Comparison of ENCODE assay signal across 8 cellular contexts in genomic region chr4:6783111-6783981, GRCh38. TPM values are rescaled to one million over a fixed set of nuclear protein-coding genes. Genes with fewer than 3 reads are reported as not detected.
A peak's percentile ranks its signal among the peaks of the same experiment; 100 is the strongest.
DNase-seq lines count a peak whose midpoint lies in the region; ATAC-seq and TF ChIP-seq lines count a peak whose summit lies in the region.

No MANE protein-coding gene starts in this region.

- H3K27ac Mint-ChIP-seq in CD8-positive, alpha-beta T cell: peak overlapping the region; percentile 84
- H3K27ac Mint-ChIP-seq in memory B cell: peak overlapping the region; percentile 89

- H3K4me1 ChIP-seq in CD8-positive, alpha-beta T cell (ENCODE audit: insufficient read depth, low read length): peaks cover 63% of the 10 kb centered on the region

- H3K9me3 ChIP-seq in CD8-positive, alpha-beta T cell (ENCODE audit: low read length): no peaks in the 10 kb centered on the region

- no peaks in the 10 kb centered on the region for H3K27me3 Mint-ChIP-seq in CD8-positive, alpha-beta T cell (ENCODE audit: low read depth)
- no peaks in the 10 kb centered on the region for H3K27me3 Mint-ChIP-seq in memory B cell

- peaks cover 70% of the 10 kb centered on the region for H3K4me1 Mint-ChIP-seq in CD8-positive, alpha-beta T cell (ENCODE audit: low read depth)
- H3K4me1 Mint-ChIP-seq in memory B cell: peaks cover 18% of the 10 kb centered on the region

- peak overlapping the region; percentile 93 for H3K4me3 ChIP-seq in CD8-positive, alpha-beta T cell (ENCODE audit: low read depth, low read length)

- intact Hi-C loops in CD8-positive, alpha-beta T cell (cut with DNase I, micrococcal nuclease): loop anchor here (1.0 to 10.0 kb wide), 14 partner anchors 63 to 1374 kb away; partner anchors contain the start of genes GRPEL1 (in 2 of the 2), TADA2B (in 2 of the 2), ABLIM2 (in 1 of the 2) and AFAP1 (in 1 of the 2)

- no peaks in the 10 kb centered on the region for H3K36me3 ChIP-seq in CD8-positive, alpha-beta T cell (ENCODE audit: insufficient read depth, low read length)

- no peak for TF ChIP-seq CTCF in CD8-positive, alpha-beta T cell (IDR thresholded peaks at IDR 0.05)

- peaks cover 24% of the 10 kb centered on the region for H3K36me3 Mint-ChIP-seq in CD8-positive, alpha-beta T cell
- peaks cover 8% of the 10 kb centered on the region for H3K36me3 Mint-ChIP-seq in memory B cell

- no peaks in the 10 kb centered on the region for H3K27me3 ChIP-seq in CD8-positive, alpha-beta T cell (ENCODE audit: insufficient read depth, low read length)

- no peaks in the 10 kb centered on the region for H3K9me3 Mint-ChIP-seq in CD8-positive, alpha-beta T cell
- H3K9me3 Mint-ChIP-seq in memory B cell: no peaks in the 10 kb centered on the region

- peak; percentile 72 for ATAC-seq in CD8-positive, alpha-beta T cell
- ATAC-seq in GM19395 (IDR thresholded peaks at IDR 0.05; ENCODE audit: unreplicated experiment): peak; percentile 77
- ATAC-seq in HG03521 (IDR thresholded peaks at IDR 0.05; ENCODE audit: unreplicated experiment): peak; percentile 59
- ATAC-seq in memory B cell (ENCODE audit: low read depth): peak; percentile 73

- DNase-seq in CD8-positive, alpha-beta T cell: peak; percentile 79 to 93 (median 87)
- peak; percentile 43 for DNase-seq in NCI-H82 treated with DMSO at 0.1 percent for 48 hours (lab: John Stamatoyannopoulos, UW; ENCODE audit: unreplicated experiment)
- peak; percentile 72 to 75 for DNase-seq in activated CD8-positive, alpha-beta memory T cell treated with anti-CD3 and anti-CD28 coated beads for 4 hours (ENCODE audit: low read depth in 2 of 2)
- peak; percentile 81 for DNase-seq in effector CD8-positive, alpha-beta T cell (lab: John Stamatoyannopoulos, UW)
- peak; percentile 85 for DNase-seq in memory B cell (ENCODE audit: low spot score in 2 of 2)
- DNase-seq in stimulated activated CD8-positive, alpha-beta memory T cell treated with anti-CD3 and anti-CD28 coated beads, Interleukin-12 subunit alpha, Interleukin-12 subunit beta, amount 100 ng/mL, for 1 hour (ENCODE audit: low read depth): peak; percentile 74

- peak overlapping the region; percentile 76 for H3K27ac ChIP-seq in CD8-positive, alpha-beta T cell (ENCODE audit: low read depth, low read length)

- POLR2A ChIA-PET in CD8-positive, alpha-beta T cell (lab: Charles Lee): interaction anchor here (0.7 to 3.5 kb wide), 7 partner anchors 15 to 143 kb away, joined by 3 to 18 read pairs (median 9); partner anchors contain the start of genes BLOC1S4 and MRFAP1

- H3K4me3 Mint-ChIP-seq in CD8-positive, alpha-beta T cell: peak overlapping the region; percentile 89
- peak overlapping the region; percentile 92 for H3K4me3 Mint-ChIP-seq in memory B cell

- CTCF ChIA-PET in CD8-positive, alpha-beta T cell (lab: Charles Lee): interaction anchor here (0.8 to 5.9 kb wide), 9 partner anchors 15 to 287 kb away, joined by 3 to 41 read pairs (median 3); partner anchors contain the start of gene BLOC1S4

RNA-seq across cellular contexts. Expression of gene KIAA0232, which starts 0.8 kb away (rescaled TPM):
- 10 to 100 TPM; 18.4 to 19.7 TPM for total RNA-seq in CD8-positive, alpha-beta T cell

Comparison
In these comparisons a context has a peak if more than half of its experiments do, and no peak if none do; other contexts are left out.
1. Peak in every context shown above with its lines: DNase-seq, ATAC-seq, H3K4me3 ChIP-seq and H3K27ac ChIP-seq.